Comparison of ENCODE assay signal across 1 cellular context in genomic region chr1:161044535-161044907, GRCh38.
TF ChIP-seq lines count a peak whose summit lies in the region.

No MANE protein-coding gene starts in this region.

TF ChIP-seq in endothelial cell of umbilical vein, 7 proteins besides CTCF, POLR2A, EP300 and RAD21:
- no peak for TF ChIP-seq FOS (IDR thresholded peaks at IDR 0.05; ENCODE audit: borderline replicate concordance, insufficient read depth, low read length)
- TF ChIP-seq MYC (IDR thresholded peaks at IDR 0.05; ENCODE audit: low read depth, low read length) = no peak
- no peak for TF ChIP-seq MAX (IDR thresholded peaks at IDR 0.05; ENCODE audit: insufficient read depth, insufficient read length)
